In the genomic region with DNA sequence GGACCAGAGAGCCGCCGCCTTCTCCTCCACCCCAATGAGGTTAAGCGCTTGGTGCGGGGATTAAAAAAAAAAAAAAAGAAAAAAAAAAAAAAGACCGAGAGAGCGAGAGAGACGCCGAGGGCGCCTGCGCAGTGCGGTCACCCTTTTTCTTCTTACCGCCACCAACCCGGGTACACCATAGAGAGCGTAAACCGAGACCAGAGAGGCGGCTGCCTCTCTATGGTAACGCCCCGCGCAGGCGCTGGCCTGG, we compare ENCODE assay signal across 8 cellular contexts. TPM values are rescaled to one million over a fixed set of nuclear protein-coding genes. Genes with fewer than 3 reads are reported as not detected.
A peak's percentile ranks its signal among the peaks of the same experiment; 100 is the strongest.
DNase-seq lines count a peak whose midpoint lies in the region; ATAC-seq and TF ChIP-seq lines count a peak whose summit lies in the region.

Gene CLASP1 (minus strand): TSS at position 61 of the 250 bp plus-strand sequence. CDS start 43,567 bp downstream, outside the sequence.

- peak; percentile 92 for ATAC-seq in HG02642 (IDR thresholded peaks at IDR 0.05; ENCODE audit: poor library complexity, unreplicated experiment)
- peak; percentile 98 to 99 (median 98) for ATAC-seq in heart right ventricle

- intact Hi-C loops in heart right ventricle (cut with DNase I) (loop anchor here (1.0 to 10.0 kb wide), 10 partner anchors 37 to 119 kb away; partner anchors contain the start of gene RNU4ATAC (in 6 of the 10)), posterior vena cava (cut with DNase I) (loop anchor here in 1 of 2 donors (5.0 kb wide), 1 partner anchor 117 kb away; the partner anchor contains the start of gene RNU4ATAC)

- H3K4me3 Mint-ChIP-seq in T-helper 1 cell treated with Interleukin-12 subunit alpha and Interleukin-12 subunit beta and Interleukin-4 antibody, amounts not matched to agents 30 μg/mL and 1 μg/mL, for 36 hours, result peak within 1 kb of the TSS; percentile 92

- H3K9me3 Mint-ChIP-seq in T-helper 1 cell treated with Interleukin-12 subunit alpha and Interleukin-12 subunit beta and Interleukin-4 antibody, amounts not matched to agents 30 μg/mL and 1 μg/mL, for 36 hours, result no peaks in the 10 kb centered on the region

- H3K27ac ChIP-seq in heart right ventricle (peak within 1 kb of the TSS; percentile 86 to 100 (median 96)), urinary bladder (ENCODE audit: low read depth) (peak within 1 kb of the TSS; percentile 96)

- H3K27me3 ChIP-seq in heart right ventricle, result no peaks in the 10 kb centered on the region

- no peaks in the 10 kb centered on the region for H3K27me3 Mint-ChIP-seq in T-helper 1 cell treated with Interleukin-12 subunit alpha and Interleukin-12 subunit beta and Interleukin-4 antibody, amounts not matched to agents 30 μg/mL and 1 μg/mL, for 36 hours (ENCODE audit: low read depth)

- WGBS in heart right ventricle, 2 donors, result 0% methylated on average over 20 of the region's 20 CpGs
- under 1% methylated on average over 20 of the region's 20 CpGs for WGBS in urinary bladder

- H3K36me3 Mint-ChIP-seq in T-helper 1 cell treated with Interleukin-12 subunit alpha and Interleukin-12 subunit beta and Interleukin-4 antibody, amounts not matched to agents 30 μg/mL and 1 μg/mL, for 36 hours (ENCODE audit: low read depth), result peaks cover 21% of the 10 kb centered on the region

- H3K36me3 ChIP-seq in heart right ventricle, result peaks cover 0 to 12% (median 0%) of the 10 kb centered on the region in 9 donors
- H3K36me3 ChIP-seq in urinary bladder (ENCODE audit: insufficient read depth), result no peaks in the 10 kb centered on the region

- H3K4me3 ChIP-seq in heart right ventricle (peak within 1 kb of the TSS; percentile 62 to 96 (median 90)), urinary bladder (ENCODE audit: low read depth, low read length) (peak within 1 kb of the TSS; percentile 89)

- no peaks in the 10 kb centered on the region for H3K9me3 ChIP-seq in heart right ventricle

- peaks cover 51% of the 10 kb centered on the region for H3K4me1 Mint-ChIP-seq in T-helper 1 cell treated with Interleukin-12 subunit alpha and Interleukin-12 subunit beta and Interleukin-4 antibody, amounts not matched to agents 30 μg/mL and 1 μg/mL, for 36 hours (ENCODE audit: low read depth)

- no peak for TF ChIP-seq CTCF in GM10266 (IDR thresholded peaks at IDR 0.05; ENCODE audit: control insufficient read depth, insufficient read depth, low read depth, missing control alignments)
- no peak for TF ChIP-seq CTCF in heart right ventricle (IDR thresholded peaks at IDR 0.05)

- DNase-seq in GM10266 (ENCODE audit: extremely low spot score), result peak; percentile 95
- peak; percentile 92 for DNase-seq in NCI-H1436 (lab: John Stamatoyannopoulos, UW)
- peak; percentile 95 for DNase-seq in amniotic stem cell (lab: John Stamatoyannopoulos, UW)
- peak; percentile 95 to 97 for DNase-seq in heart right ventricle
- peak; percentile 99 for DNase-seq in posterior vena cava (ENCODE audit: low spot score)

- H3K4me1 ChIP-seq in heart right ventricle (peaks cover 8 to 72% (median 59%) of the 10 kb centered on the region in 9 donors), urinary bladder (ENCODE audit: insufficient read depth) (peaks cover 2% of the 10 kb centered on the region)

- H3K27ac Mint-ChIP-seq in T-helper 1 cell treated with Interleukin-12 subunit alpha and Interleukin-12 subunit beta and Interleukin-4 antibody, amounts not matched to agents 30 μg/mL and 1 μg/mL, for 36 hours, result peak within 1 kb of the TSS; percentile 100

RNA-seq across cellular contexts. Expression of gene CLASP1, which starts in this region (rescaled TPM):
- total RNA-seq in heart right ventricle (10 to 100 TPM; 52.9 to 90.6 (median 76.4) TPM), posterior vena cava (10 to 100 TPM; 50.4 to 55.8 TPM), urinary bladder (109 TPM)
- polyA plus RNA-seq in heart right ventricle (10 to 100 TPM; 10.1 to 16.5 TPM), urinary bladder (25.4 TPM)

Comparison
In these comparisons a context has a peak if more than half of its experiments do, and no peak if none do; other contexts are left out.
1. Peak in every context shown above with its lines: DNase-seq, ATAC-seq, H3K4me3 ChIP-seq and H3K27ac ChIP-seq.